Comparison of ENCODE assay signal across 1 cellular context in genomic region chr7:132932321-132933075, GRCh38.
TF ChIP-seq lines count a peak whose summit lies in the region.

No MANE protein-coding gene starts in this region.

TF ChIP-seq in GM23338, 12 proteins besides CTCF, POLR2A, EP300 and RAD21 (continued from another document):
- TF ChIP-seq REST (IDR thresholded peaks at IDR 0.05; ENCODE audit: unreplicated experiment) (no peak), ZNF114 (CRISPR knock-in tag; IDR thresholded peaks at IDR 0.05) (no peak), ETS1 (IDR thresholded peaks at IDR 0.05) (no peak), EZH2 (IDR thresholded peaks at IDR 0.05; ENCODE audit: low read depth, unreplicated experiment) (no peak), STAT1 (IDR thresholded peaks at IDR 0.05; ENCODE audit: unreplicated experiment) (no peak)
